ENCODE assay signal across 9 cellular contexts in the genomic region with DNA sequence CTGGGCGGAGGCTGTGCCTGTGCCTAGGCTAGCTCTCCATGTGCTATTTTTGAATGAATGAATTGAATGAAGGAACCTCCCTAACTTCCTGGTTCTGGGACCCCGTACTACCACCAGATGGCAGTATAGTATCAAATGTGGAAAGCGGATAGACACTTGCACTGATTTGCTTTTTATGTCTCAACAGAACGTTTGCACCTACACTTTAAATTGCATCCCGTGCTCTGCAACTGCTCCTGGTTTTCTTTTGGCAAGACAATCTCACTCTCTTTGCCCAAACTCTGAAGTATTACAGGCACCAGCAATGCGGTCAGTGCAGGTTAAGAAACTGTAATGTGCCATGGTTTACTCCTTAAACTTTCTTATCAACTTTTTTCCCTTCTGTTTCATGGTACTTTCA. TPM values are rescaled to one million over a fixed set of nuclear protein-coding genes. Genes with fewer than 3 reads are reported as not detected.
A peak's percentile ranks its signal among the peaks of the same experiment; 100 is the strongest.
DNase-seq lines count a peak whose midpoint lies in the region; ATAC-seq, FAIRE-seq and TF ChIP-seq lines count a peak whose summit lies in the region.
"Had no signal": no experiment of that assay in that cellular context is flagged by ENCODE, and none has a peak within 500 bp of the region (broad histone marks: within the 10 kb centered on the region; RNA-seq: fewer than 3 reads in every experiment).

No MANE protein-coding gene starts in this region.

- no peak overlapping the region for H3K4me3 Mint-ChIP-seq in stimulated activated naive CD8-positive, alpha-beta T cell treated with anti-CD3 and anti-CD28 coated beads, Interleukin-15, amount 100 ng/mL, for 72 hours

- H3K4me1 ChIP-seq in SJCRH30, result no peaks in the 10 kb centered on the region

- peak; percentile 85 for TF ChIP-seq CTCF in bronchial epithelial cell (IDR thresholded peaks at IDR 0.05; ENCODE audit: insufficient read depth, low read length, severe bottlenecking)

- DNase-seq in NCI-H2081 (lab: John Stamatoyannopoulos, UW), result peak; percentile 55 to 69
- no peak for DNase-seq in NCI-H2081 treated with DMSO at 0.1 percent for 48 hours (lab: John Stamatoyannopoulos, UW)
- peak; percentile 78 to 94 for DNase-seq in Kasumi-1 (lab: John Stamatoyannopoulos, UW)
- peak; percentile 51 to 84 for DNase-seq in SJCRH30
- DNase-seq in bronchial epithelial cell (ENCODE audit: low read depth), result peak; percentile 69
- DNase-seq in kidney tubule cell (ENCODE audit: low spot score), result peak; percentile 75
- DNase-seq in stimulated activated naive CD8-positive, alpha-beta T cell treated with anti-CD3 and anti-CD28 coated beads, Interleukin-15, amount 100 ng/mL, for 72 hours, result peak; percentile 43 to 46

- no peak for FAIRE-seq in bronchial epithelial cell (lab: Jason Lieb, UNC)

- H3K36me3 ChIP-seq in SJCRH30, result peaks cover 13% of the 10 kb centered on the region
- H3K36me3 ChIP-seq in bronchial epithelial cell (ENCODE audit: control insufficient read depth, insufficient read depth, low read length), result no peaks in the 10 kb centered on the region

- peaks cover 60% of the 10 kb centered on the region for H3K27me3 Mint-ChIP-seq in stimulated activated naive CD8-positive, alpha-beta T cell treated with anti-CD3 and anti-CD28 coated beads, Interleukin-15, amount 100 ng/mL, for 72 hours

- ATAC-seq in GM21529 (IDR thresholded peaks at IDR 0.05; ENCODE audit: unreplicated experiment), result peak; percentile 83
- ATAC-seq in stimulated activated naive CD8-positive, alpha-beta T cell treated with anti-CD3 and anti-CD28 coated beads, Interleukin-15, amount 100 ng/mL, for 72 hours, result peak; percentile 70

- no peaks in the 10 kb centered on the region for H3K9me3 Mint-ChIP-seq in stimulated activated naive CD8-positive, alpha-beta T cell treated with anti-CD3 and anti-CD28 coated beads, Interleukin-15, amount 100 ng/mL, for 72 hours

- peaks cover 18% of the 10 kb centered on the region for H3K4me1 Mint-ChIP-seq in stimulated activated naive CD8-positive, alpha-beta T cell treated with anti-CD3 and anti-CD28 coated beads, Interleukin-15, amount 100 ng/mL, for 72 hours

- H3K27me3 ChIP-seq in SJCRH30 (no peaks in the 10 kb centered on the region), bronchial epithelial cell (ENCODE audit: control insufficient read depth, insufficient read depth, low read length) (no peaks in the 10 kb centered on the region)

- H3K9me3 ChIP-seq in SJCRH30 (replicated peaks), result no peaks in the 10 kb centered on the region
- H3K9me3 ChIP-seq: BLaER1 treated with 17β-estradiol and CSF1 and Interleukin-3, amounts not matched to agents 10 nM and 100 nM had no signal

- H3K27ac Mint-ChIP-seq in stimulated activated naive CD8-positive, alpha-beta T cell treated with anti-CD3 and anti-CD28 coated beads, Interleukin-15, amount 100 ng/mL, for 72 hours, result no peak overlapping the region

- no peak overlapping the region for H3K4me3 ChIP-seq in SJCRH30
- H3K4me3 ChIP-seq in bronchial epithelial cell (ENCODE audit: low read depth, low read length), result no peak overlapping the region
- H3K4me3 ChIP-seq: BLaER1 treated with 17β-estradiol and CSF1 and Interleukin-3, amounts not matched to agents 10 nM and 100 nM had no signal

- H3K27ac ChIP-seq in SJCRH30, result no peak overlapping the region
- H3K27ac ChIP-seq: BLaER1 treated with 17β-estradiol and CSF1 and Interleukin-3, amounts not matched to agents 10 nM and 100 nM had no signal

RNA-seq across cellular contexts. Expression of a gene that starts 6.5 kb away (rescaled TPM):
- total RNA-seq in SJCRH30 (2014; rRNA removed; shearing (Covaris generic)), result 36.1 and 39.3 TPM in 2 replicates
- total RNA-seq in bronchial epithelial cell, result 5.2 and 6.8 TPM in 2 replicates

RNA-seq across cellular contexts. Expression of a gene that starts 30.4 kb away (rescaled TPM):
- 1.2 and 1.9 TPM in 2 replicates for total RNA-seq in SJCRH30 (2014; rRNA removed; shearing (Covaris generic))
- not detected in 2 replicates for total RNA-seq in bronchial epithelial cell
